In genomic region chr5:170606939-170607338, GRCh38 we compare ENCODE assay signal across 1 cellular context.
TF ChIP-seq lines count a peak whose summit lies in the region.

No MANE protein-coding gene starts in this region.

TF ChIP-seq in H1, 55 proteins besides CTCF, POLR2A, EP300 and RAD21 (continued from another document):
- TF ChIP-seq HDAC6 (IDR thresholded peaks at IDR 0.05; ENCODE audit: low read depth, low read length) (no peak), SIN3A (conservative IDR thresholded peaks at IDR 0.05 in 1 of 2, IDR thresholded peaks at IDR 0.05 in 1 of 2; ENCODE audit: low read depth in 1 of 2, low read length in 2 of 2) (no peak), RNF2 (IDR thresholded peaks at IDR 0.05; ENCODE audit: borderline replicate concordance, low read depth, low read length, missing control alignments, poor library complexity, severe bottlenecking) (no peak), HDAC2 (IDR thresholded peaks at IDR 0.05; ENCODE audit: borderline replicate concordance in 1 of 2, low read depth in 2 of 2, low read length in 2 of 2) (no peak), RBBP5 (IDR thresholded peaks at IDR 0.05; ENCODE audit: borderline replicate concordance, low read depth, low read length) (no peak), CTBP2 (IDR thresholded peaks at IDR 0.05; ENCODE audit: borderline replicate concordance, insufficient read depth, insufficient read length, low read length) (no peak), POLR2AphosphoS5 (IDR thresholded peaks at IDR 0.05; ENCODE audit: low read depth, low read length) (no peak)
